Comparison of ENCODE assay signal across 37 cellular contexts in the genomic region with DNA sequence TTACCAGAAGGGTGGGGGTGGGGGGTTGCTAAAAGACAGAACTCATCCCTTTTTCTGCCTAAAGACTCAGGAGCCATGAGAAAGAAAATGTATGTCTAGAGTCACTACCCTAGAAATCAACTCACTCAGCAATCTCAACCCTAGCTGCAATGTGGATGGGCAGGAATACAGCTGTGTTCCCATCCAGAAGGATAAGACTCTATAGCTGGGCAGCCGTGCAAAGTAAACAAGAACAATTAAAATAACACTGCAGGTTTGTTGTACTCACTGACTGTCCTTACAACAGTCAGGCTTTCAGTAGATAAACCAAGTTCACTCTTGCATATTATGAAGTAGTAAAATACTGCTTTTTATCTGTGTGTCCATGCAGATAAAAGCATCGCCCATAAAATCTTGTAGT.
"Had no signal": no experiment of that assay in that cellular context is flagged by ENCODE, and none has a peak within 500 bp of the region (broad histone marks: within the 10 kb centered on the region; RNA-seq: fewer than 3 reads in every experiment).

No MANE protein-coding gene starts in this region.

- H3K27me3 Mint-ChIP-seq: activated B cell treated with CpG ODN at 0.5 μM for 24 hours; activated CD4-positive, alpha-beta memory T cell treated with anti-CD3 and anti-CD28 coated beads, Interleukin-2, amount 10 ng/mL, durations not matched to agents 7 days and 5 days; activated CD8-positive, alpha-beta memory T cell treated with anti-CD3 and anti-CD28 coated beads, Interleukin-2, amount 10 ng/mL, durations not matched to agents 7 days and 5 days; activated naive CD8-positive, alpha-beta T cell treated with anti-CD3 and anti-CD28 coated beads for 36 hours; IgD-negative memory B cell had no signal

- H3K4me3 Mint-ChIP-seq: activated B cell treated with CpG ODN at 0.5 μM for 24 hours; activated CD4-positive, alpha-beta memory T cell treated with anti-CD3 and anti-CD28 coated beads, Interleukin-2, amount 10 ng/mL, durations not matched to agents 7 days and 5 days; activated CD8-positive, alpha-beta memory T cell treated with anti-CD3 and anti-CD28 coated beads, Interleukin-2, amount 10 ng/mL, durations not matched to agents 7 days and 5 days; activated naive CD8-positive, alpha-beta T cell treated with anti-CD3 and anti-CD28 coated beads for 36 hours; IgD-negative memory B cell had no signal

- H3K9me3 Mint-ChIP-seq: activated B cell treated with CpG ODN at 0.5 μM for 24 hours; activated CD4-positive, alpha-beta memory T cell treated with anti-CD3 and anti-CD28 coated beads, Interleukin-2, amount 10 ng/mL, durations not matched to agents 7 days and 5 days; activated naive CD8-positive, alpha-beta T cell treated with anti-CD3 and anti-CD28 coated beads for 36 hours; IgD-negative memory B cell had no signal

- H3K4me3 ChIP-seq: ascending aorta, MG63, Peyer's patch had no signal

- H3K4me1 Mint-ChIP-seq: activated B cell treated with CpG ODN at 0.5 μM for 24 hours; activated CD4-positive, alpha-beta memory T cell treated with anti-CD3 and anti-CD28 coated beads, Interleukin-2, amount 10 ng/mL, durations not matched to agents 7 days and 5 days; activated CD8-positive, alpha-beta memory T cell treated with anti-CD3 and anti-CD28 coated beads, Interleukin-2, amount 10 ng/mL, durations not matched to agents 7 days and 5 days; IgD-negative memory B cell had no signal

- H3K27ac ChIP-seq: ascending aorta, Peyer's patch, VCaP had no signal

- H3K27ac Mint-ChIP-seq: activated B cell treated with CpG ODN at 0.5 μM for 24 hours; activated CD4-positive, alpha-beta memory T cell treated with anti-CD3 and anti-CD28 coated beads, Interleukin-2, amount 10 ng/mL, durations not matched to agents 7 days and 5 days; activated CD8-positive, alpha-beta memory T cell treated with anti-CD3 and anti-CD28 coated beads, Interleukin-2, amount 10 ng/mL, durations not matched to agents 7 days and 5 days; activated naive CD8-positive, alpha-beta T cell treated with anti-CD3 and anti-CD28 coated beads for 36 hours had no signal

- ATAC-seq: activated CD8-positive, alpha-beta memory T cell treated with anti-CD3 and anti-CD28 coated beads, Interleukin-2, amount 10 ng/mL, durations not matched to agents 7 days and 5 days; PC-3 had no signal

- DNase-seq: activated B cell treated with CpG ODN at 0.5 μM for 24 hours; activated CD4-positive, alpha-beta memory T cell treated with anti-CD3 and anti-CD28 coated beads, Interleukin-2, amount 10 ng/mL, durations not matched to agents 7 days and 5 days; activated CD4-positive, alpha-beta T cell treated with anti-CD3 and anti-CD28 coated beads for 4 hours; activated CD4-positive, alpha-beta T cell treated with anti-CD3 and anti-CD28 coated beads, Interleukin-2, amount 50 U/mL, for 1 hour; activated CD4-positive, CD25-positive, alpha-beta regulatory T cell treated with anti-CD3 and anti-CD28 coated beads, Interleukin-2, amount 50 U/mL, for 72 hours; activated CD8-positive, alpha-beta memory T cell treated with anti-CD3 and anti-CD28 coated beads for 24 hours; activated CD8-positive, alpha-beta memory T cell treated with anti-CD3 and anti-CD28 coated beads, Interleukin-2, amount 10 ng/mL, durations not matched to agents 7 days and 5 days; activated CD8-positive, alpha-beta memory T cell treated with anti-CD3 and anti-CD28 coated beads, Interleukin-2, amount 50 U/mL, for 48 hours; activated effector memory CD4-positive, alpha-beta T cell treated with Interleukin-2 at 50 U/mL for 16 hours; activated naive CD4-positive, alpha-beta T cell treated with anti-CD3 and anti-CD28 coated beads, Interleukin-2, amount 50 U/mL, for 16 hours; activated naive CD8-positive, alpha-beta T cell treated with anti-CD3 and anti-CD28 coated beads for 36 hours; activated T-cell treated with anti-CD3 and anti-CD28 coated beads, Interleukin-2, amount 50 U/mL, for 48 hours; amniotic stem cell; caudate nucleus; Karpas-422; KBM-7; MG63; NCI-H1048; NCI-H1105 treated with DMSO at 0.1 percent for 48 hours; NCI-H1436; NCI-H1694; NCI-H1930; NCI-H2081 treated with DMSO at 0.1 percent for 48 hours; NCI-H226; NCI-H446 treated with DMSO at 0.1 percent for 48 hours; NCI-H524; NCI-H69; PC-3; Peyer's patch; RPMI8226; SW 1271; T-helper 1 cell; T-helper 2 cell; T-helper 9 cell had no signal

- H3K27me3 ChIP-seq: ascending aorta, MG63, Peyer's patch had no signal

- H3K9me3 ChIP-seq: ascending aorta, MG63, Peyer's patch had no signal

- H3K4me1 ChIP-seq: ascending aorta, Peyer's patch had no signal
